Comparison of ENCODE assay signal across 14 cellular contexts in the genomic region with DNA sequence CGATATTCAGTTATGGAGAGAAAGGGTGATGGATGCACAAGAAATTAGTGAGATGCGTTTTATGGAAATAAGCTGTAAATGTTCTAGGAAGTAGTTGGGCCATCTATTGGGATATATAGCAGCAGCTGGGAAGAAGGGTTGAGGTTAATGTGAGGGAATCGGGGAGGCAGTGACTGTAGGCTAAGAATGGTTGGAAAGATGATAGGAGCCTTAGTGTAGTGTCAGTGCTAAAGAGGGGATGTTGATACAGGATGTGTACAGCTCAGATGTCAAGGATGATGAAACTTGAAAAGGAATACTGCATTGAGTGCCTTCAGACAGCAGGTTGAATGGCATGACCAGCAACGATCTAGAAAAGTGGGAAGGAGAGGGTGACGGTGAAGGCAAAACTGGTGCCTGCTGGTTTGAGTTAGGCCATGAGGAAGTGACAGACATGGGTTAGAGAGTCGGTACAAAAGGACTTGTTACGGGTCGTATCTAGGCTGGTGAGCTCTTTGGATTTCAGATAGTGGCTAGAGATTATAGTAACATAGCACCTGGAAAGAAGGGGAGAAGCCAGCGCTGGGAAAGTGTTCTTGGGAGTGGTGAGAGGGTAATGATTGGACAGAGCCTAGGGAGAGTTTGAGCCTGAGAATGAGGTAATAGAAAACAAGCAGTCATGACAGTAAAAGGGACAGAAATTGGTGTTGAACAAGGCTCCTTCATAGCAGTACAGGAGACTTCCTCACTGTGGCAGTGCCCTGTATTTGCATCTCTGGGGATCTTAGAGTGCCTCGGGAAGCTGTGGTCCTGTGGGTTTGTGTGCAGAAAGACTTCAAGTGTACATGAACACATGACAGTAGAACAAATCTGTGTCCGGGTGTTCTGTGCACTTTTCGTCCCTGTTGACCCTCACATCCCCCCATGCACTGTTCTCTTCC. TPM values are rescaled to one million over a fixed set of nuclear protein-coding genes. Genes with fewer than 3 reads are reported as not detected.
DNase-seq lines count a peak whose midpoint lies in the region; ATAC-seq, FAIRE-seq and TF ChIP-seq lines count a peak whose summit lies in the region.
"Had no signal": no experiment of that assay in that cellular context is flagged by ENCODE, and none has a peak within 500 bp of the region (broad histone marks: within the 10 kb centered on the region; RNA-seq: fewer than 3 reads in every experiment).

No MANE protein-coding gene starts in this region.

- H3K4me3 ChIP-seq in HepG2 (replicated peaks in 1 of 3; ENCODE audit: insufficient read depth in 1 of 3, low read depth in 2 of 3, low read length in 3 of 3) (no peak overlapping the region), right lobe of liver (no peak overlapping the region), bronchial epithelial cell (ENCODE audit: low read depth, low read length) (no peak overlapping the region)
- H3K4me3 ChIP-seq: GM23248 had no signal

- 97% methylated on average over 11 of the region's 12 CpGs for WGBS in HepG2 (ENCODE audit: low lambda C conversion rate)
- 95% methylated on average over 10 of the region's 12 CpGs for WGBS in right lobe of liver (ENCODE audit: insufficient coverage, low coverage, low lambda C conversion rate, missing lambda C conversion rate)

- peaks cover 19% of the 10 kb centered on the region for H3K4me1 Mint-ChIP-seq in stimulated activated naive CD8-positive, alpha-beta T cell treated with anti-CD3 and anti-CD28 coated beads, Interleukin-15, amount 100 ng/mL, for 72 hours
- H3K4me1 Mint-ChIP-seq: mesothelial cell of epicardium had no signal

- no peak for ATAC-seq in HepG2
- ATAC-seq in right lobe of liver, result no peak
- ATAC-seq in stimulated activated naive CD8-positive, alpha-beta T cell treated with anti-CD3 and anti-CD28 coated beads, Interleukin-15, amount 100 ng/mL, for 72 hours, result no peak

- TF ChIP-seq POLR2A in HepG2 (IDR thresholded peaks at IDR 0.05; ENCODE audit: insufficient read depth in 1 of 2, low read depth in 2 of 2, low read length in 2 of 2) (peak in 1 of 2 experiments; percentile 8; a peak in 1 of 4 replicates), right lobe of liver (IDR thresholded peaks at IDR 0.05) (no peak)

- H2AFZ ChIP-seq in HepG2 (ENCODE audit: low read length), result no peak overlapping the region
- H2AFZ ChIP-seq: GM23248 had no signal

- BruUV-seq in HepG2 (replicated peaks; lab: Mats Ljungman, UMichigan), result TSS peak; percentile 19

- H3K4me3 Mint-ChIP-seq in stimulated activated naive CD8-positive, alpha-beta T cell treated with anti-CD3 and anti-CD28 coated beads, Interleukin-15, amount 100 ng/mL, for 72 hours, result no peak overlapping the region
- H3K4me3 Mint-ChIP-seq: immature natural killer cell, mesothelial cell of epicardium had no signal

- no peaks in the 10 kb centered on the region for H3K27me3 ChIP-seq in HepG2 (ENCODE audit: control insufficient read depth in 1 of 2, insufficient read depth in 2 of 2, low read length in 2 of 2)
- H3K27me3 ChIP-seq in right lobe of liver, result no peaks in the 10 kb centered on the region
- H3K27me3 ChIP-seq in bronchial epithelial cell (ENCODE audit: control insufficient read depth, insufficient read depth, low read length), result no peaks in the 10 kb centered on the region

- no peaks in the 10 kb centered on the region for H3K9me3 ChIP-seq in HepG2 (ENCODE audit: low read length)
- no peaks in the 10 kb centered on the region for H3K9me3 ChIP-seq in right lobe of liver

- H3K4me1 ChIP-seq in HepG2 (ENCODE audit: insufficient read depth, low read length), result peaks cover 10% of the 10 kb centered on the region
- H3K4me1 ChIP-seq in right lobe of liver, result no peaks in the 10 kb centered on the region

- H3K27me3 Mint-ChIP-seq in stimulated activated naive CD8-positive, alpha-beta T cell treated with anti-CD3 and anti-CD28 coated beads, Interleukin-15, amount 100 ng/mL, for 72 hours, result no peaks in the 10 kb centered on the region

- CTCF ChIA-PET in HepG2 (lab: Yijun Ruan, JAX; ENCODE audit: low intra/inter-chr PET ratio, low total read pairs), result no interaction called here

- TF ChIP-seq CTCF in HepG2 (CRISPR knock-in tag; IDR thresholded peaks at IDR 0.05), result no peak
- no peak for TF ChIP-seq CTCF in right lobe of liver (IDR thresholded peaks at IDR 0.05)
- TF ChIP-seq CTCF in bronchial epithelial cell (IDR thresholded peaks at IDR 0.05; ENCODE audit: insufficient read depth, low read length, severe bottlenecking), result no peak

- no peak overlapping the region for H3K4me2 ChIP-seq in HepG2 (ENCODE audit: low read depth, low read length)

- H3K27ac ChIP-seq in HepG2 (ENCODE audit: extremely low read length, insufficient read depth, low read length) (no peak overlapping the region), right lobe of liver (no peak overlapping the region)
- H3K27ac ChIP-seq: GM23248 had no signal

- H3K79me2 ChIP-seq in HepG2 (ENCODE audit: insufficient read depth, low read length), result no peaks in the 10 kb centered on the region

- H3K36me3 ChIP-seq in HepG2 (replicated peaks in 1 of 2; ENCODE audit: control insufficient read depth in 1 of 2, insufficient read depth in 2 of 2, low read length in 2 of 2), result peaks cover 20 to 53% of the 10 kb centered on the region in 2 experiments; a peak in 4 of 5 replicates
- H3K36me3 ChIP-seq in right lobe of liver, result peaks cover 0 to 50% (median 19%) of the 10 kb centered on the region in 4 donors
- H3K36me3 ChIP-seq in bronchial epithelial cell (ENCODE audit: control insufficient read depth, insufficient read depth, low read length), result peaks cover 36% of the 10 kb centered on the region

- no peak for TF ChIP-seq RAD21 in HepG2 (CRISPR knock-in tag; IDR thresholded peaks at IDR 0.05)

- TF ChIP-seq EP300 in HepG2 (IDR thresholded peaks at IDR 0.05; ENCODE audit: low read depth in 2 of 2, low read length in 2 of 2) (no peak), HepG2 (CRISPR knock-in tag; IDR thresholded peaks at IDR 0.05; ENCODE audit: borderline replicate concordance) (no peak)

- peaks cover 4% of the 10 kb centered on the region for H4K20me1 ChIP-seq in HepG2 (ENCODE audit: insufficient read depth, low read length)

- POLR2A ChIA-PET in HepG2 (lab: Yijun Ruan, JAX), result interaction anchor here (0.6 to 1.3 kb wide), 2 partner anchors 12 to 134 kb away, joined by 3 read pairs; no protein-coding TSS in a partner anchor

- no peak for FAIRE-seq in HepG2 (lab: Jason Lieb, UNC)
- FAIRE-seq in bronchial epithelial cell (lab: Jason Lieb, UNC), result peak; percentile 91
- no peak for FAIRE-seq in frontal cortex (lab: Jason Lieb, UNC)

- no peak overlapping the region for H3K9ac ChIP-seq in HepG2 (ENCODE audit: insufficient read depth, low read depth, low read length)
- H3K9ac ChIP-seq: GM23248 had no signal

- DNase-seq in HepG2 (ENCODE audit: low spot score), result no peak
- DNase-seq in right lobe of liver, result no peak
- DNase-seq in bronchial epithelial cell (ENCODE audit: low read depth), result no peak
- no peak for DNase-seq in stimulated activated naive CD8-positive, alpha-beta T cell treated with anti-CD3 and anti-CD28 coated beads, Interleukin-15, amount 100 ng/mL, for 72 hours
- DNase-seq in frontal cortex (ENCODE audit: low spot score in 2 of 2), result no peak
- no peak for DNase-seq in stimulated activated CD4-positive, alpha-beta T cell treated with anti-CD3 and anti-CD28 coated beads, Interleukin-2, amount 100 ng/mL, for 48 hours
- DNase-seq: anterior cingulate cortex; foreskin melanocyte; GM23248; immature natural killer cell; NCI-H1930; SIG-M5; stimulated activated CD4-positive, alpha-beta T cell treated with anti-CD3 and anti-CD28 coated beads, Interleukin-4, amount 100 ng/mL, for 24 hours had no signal

- intact Hi-C loops in HepG2 (cut with micrococcal nuclease; ENCODE audit: unreplicated experiment), result no loop called here
- intact Hi-C loops in right lobe of liver (cut with DNase I), result no loop called here

- peak overlapping the region; percentile 4 to 35 for H3K27ac Mint-ChIP-seq in stimulated activated naive CD8-positive, alpha-beta T cell treated with anti-CD3 and anti-CD28 coated beads, Interleukin-15, amount 100 ng/mL, for 72 hours
- H3K27ac Mint-ChIP-seq: mesothelial cell of epicardium had no signal

- in situ Hi-C loops in HepG2 (cut with HindIII; ENCODE audit: extremely low pct_ligation_motif_present, low pct_unique_long_range_greater_than_20kb), result no loop called here

- H3K9me3 Mint-ChIP-seq in stimulated activated naive CD8-positive, alpha-beta T cell treated with anti-CD3 and anti-CD28 coated beads, Interleukin-15, amount 100 ng/mL, for 72 hours, result no peaks in the 10 kb centered on the region
- H3K9me3 Mint-ChIP-seq: immature natural killer cell had no signal

RNA-seq across cellular contexts. Expression of a gene that starts 9.6 kb away (rescaled TPM):
- total RNA-seq in HepG2 (2016; rRNA removed; fragmentation: Illumina TruSeq; extraction: Trizol), result 177 and 181 TPM in 2 replicates
- 69.2 and 77.6 TPM in 2 replicates for total RNA-seq in HepG2 (2016; cell fraction: cytosol; rRNA removed; fragmentation: Illumina TruSeq; extraction: Trizol; ENCODE audit: low read depth)
- total RNA-seq in HepG2 (2016; cell fraction: insoluble cytoplasmic fraction; rRNA removed; fragmentation: Illumina TruSeq; extraction: Trizol), result 178 and 182 TPM in 2 replicates
- total RNA-seq in HepG2 (2016; cell fraction: membrane; rRNA removed; fragmentation: Illumina TruSeq; extraction: Trizol), result 116 and 124 TPM in 2 replicates
- 147 and 177 TPM in 2 replicates for total RNA-seq in HepG2 (2016; cell fraction: nucleus; rRNA removed; fragmentation: Illumina TruSeq; extraction: Trizol)
- polyA plus RNA-seq in HepG2 (2011; rRNA removed), result 115 and 167 TPM in 2 replicates
- polyA plus RNA-seq in HepG2 (2011; cell fraction: cytosol; rRNA removed), result 90.1 and 98.7 TPM in 2 replicates
- 450 and 538 TPM in 2 replicates for polyA plus RNA-seq in HepG2 (2011; cell fraction: nucleus; rRNA removed)
- 160 and 209 TPM in 2 replicates for polyA plus RNA-seq in HepG2 (2012)
- polyA plus RNA-seq in HepG2 (2016; cell fraction: cytosol; fragmentation: Illumina TruSeq; extraction: Trizol; ENCODE audit: low read depth), result 68.2 and 75.1 TPM in 2 replicates
- 150 and 162 TPM in 2 replicates for polyA plus RNA-seq in HepG2 (2016; cell fraction: insoluble cytoplasmic fraction; fragmentation: Illumina TruSeq; extraction: Trizol; ENCODE audit: low read depth)
- 87.9 and 114 TPM in 2 replicates for polyA plus RNA-seq in HepG2 (2016; cell fraction: membrane; fragmentation: Illumina TruSeq; extraction: Trizol; ENCODE audit: low read depth)
- 239 and 240 TPM in 2 replicates for polyA plus RNA-seq in HepG2 (2016; cell fraction: nucleus; fragmentation: Illumina TruSeq; extraction: Trizol; ENCODE audit: insufficient read depth, low read depth)
- polyA minus RNA-seq in HepG2 (2011; rRNA and poly(A)+ RNA removed; ENCODE audit: low replicate concordance), result 242 and 269 TPM in 2 replicates
- polyA minus RNA-seq in HepG2 (2011; cell fraction: cytosol; rRNA and poly(A)+ RNA removed), result 76.3 and 117 TPM in 2 replicates
- 213 and 244 TPM in 2 replicates for polyA minus RNA-seq in HepG2 (2011; cell fraction: nucleus; rRNA and poly(A)+ RNA removed)
- 10 to 100 TPM; 53.4 to 66.6 (median 60.4) TPM for total RNA-seq in right lobe of liver
- 374 and 477 TPM in 2 replicates for total RNA-seq in bronchial epithelial cell
- 82.3 TPM for total RNA-seq in frontal cortex

RNA-seq across cellular contexts. Expression of a gene that starts 17.8 kb away (rescaled TPM):
- 0.18 TPM in 1 of 2 replicates, not detected in the other for total RNA-seq in HepG2 (2016; rRNA removed; fragmentation: Illumina TruSeq; extraction: Trizol)
- total RNA-seq in HepG2 (2016; cell fraction: cytosol; rRNA removed; fragmentation: Illumina TruSeq; extraction: Trizol; ENCODE audit: low read depth), result not detected in 2 replicates
- 0.32 TPM in 1 of 2 replicates, not detected in the other for total RNA-seq in HepG2 (2016; cell fraction: insoluble cytoplasmic fraction; rRNA removed; fragmentation: Illumina TruSeq; extraction: Trizol)
- total RNA-seq in HepG2 (2016; cell fraction: membrane; rRNA removed; fragmentation: Illumina TruSeq; extraction: Trizol), result not detected in 2 replicates
- total RNA-seq in HepG2 (2016; cell fraction: nucleus; rRNA removed; fragmentation: Illumina TruSeq; extraction: Trizol), result not detected in 2 replicates
- 0.95 and 1.2 TPM in 2 replicates for polyA plus RNA-seq in HepG2 (2011; rRNA removed)
- polyA plus RNA-seq in HepG2 (2011; cell fraction: cytosol; rRNA removed), result 0.33 and 0.40 TPM in 2 replicates
- 3.1 and 5.5 TPM in 2 replicates for polyA plus RNA-seq in HepG2 (2011; cell fraction: nucleus; rRNA removed)
- polyA plus RNA-seq in HepG2 (2012), result 0.39 and 0.55 TPM in 2 replicates
- polyA plus RNA-seq in HepG2 (2016; cell fraction: cytosol; fragmentation: Illumina TruSeq; extraction: Trizol; ENCODE audit: low read depth), result not detected in 2 replicates
- 0.17 TPM in 1 of 2 replicates, not detected in the other for polyA plus RNA-seq in HepG2 (2016; cell fraction: insoluble cytoplasmic fraction; fragmentation: Illumina TruSeq; extraction: Trizol; ENCODE audit: low read depth)
- 0.15 TPM in 1 of 2 replicates, not detected in the other for polyA plus RNA-seq in HepG2 (2016; cell fraction: membrane; fragmentation: Illumina TruSeq; extraction: Trizol; ENCODE audit: low read depth)
- polyA plus RNA-seq in HepG2 (2016; cell fraction: nucleus; fragmentation: Illumina TruSeq; extraction: Trizol; ENCODE audit: insufficient read depth, low read depth), result 0.51 and 0.87 TPM in 2 replicates
- 0.44 TPM in 1 of 2 replicates, not detected in the other for polyA minus RNA-seq in HepG2 (2011; rRNA and poly(A)+ RNA removed; ENCODE audit: low replicate concordance)
- polyA minus RNA-seq in HepG2 (2011; cell fraction: cytosol; rRNA and poly(A)+ RNA removed), result not detected in 2 replicates
- polyA minus RNA-seq in HepG2 (2011; cell fraction: nucleus; rRNA and poly(A)+ RNA removed), result 0.64 and 1.7 TPM in 2 replicates
- 10 to 100 TPM in 1 of 6 experiments, 1 to 10 TPM in 5; 3.5 to 11.0 (median 6.8) TPM for total RNA-seq in right lobe of liver
- not detected in 2 replicates for total RNA-seq in bronchial epithelial cell
- total RNA-seq in frontal cortex, result 1.2 TPM
- total RNA-seq: mesothelial cell of epicardium had no signal

RNA-seq across cellular contexts. Expression of a gene that starts 22.8 kb away (rescaled TPM):
- total RNA-seq in HepG2 (2016; rRNA removed; fragmentation: Illumina TruSeq; extraction: Trizol) (17.5 and 27.5 TPM in 2 replicates), right lobe of liver (10 to 100 TPM; 11.3 to 26.7 (median 18.7) TPM), bronchial epithelial cell (213 and 231 TPM in 2 replicates), frontal cortex (4.9 TPM)
- 13.2 and 15.7 TPM in 2 replicates for total RNA-seq in HepG2 (2016; cell fraction: cytosol; rRNA removed; fragmentation: Illumina TruSeq; extraction: Trizol; ENCODE audit: low read depth)
- 20.9 and 30.4 TPM in 2 replicates for total RNA-seq in HepG2 (2016; cell fraction: insoluble cytoplasmic fraction; rRNA removed; fragmentation: Illumina TruSeq; extraction: Trizol)
- total RNA-seq in HepG2 (2016; cell fraction: membrane; rRNA removed; fragmentation: Illumina TruSeq; extraction: Trizol), result 15.9 and 19.3 TPM in 2 replicates
- 37.8 and 43.6 TPM in 2 replicates for total RNA-seq in HepG2 (2016; cell fraction: nucleus; rRNA removed; fragmentation: Illumina TruSeq; extraction: Trizol)
- polyA plus RNA-seq in HepG2 (2011; rRNA removed), result 45.2 and 48.7 TPM in 2 replicates
- 22.9 and 23.5 TPM in 2 replicates for polyA plus RNA-seq in HepG2 (2011; cell fraction: cytosol; rRNA removed)
- polyA plus RNA-seq in HepG2 (2011; cell fraction: nucleus; rRNA removed), result 90.1 and 90.7 TPM in 2 replicates
- 29.8 and 51.1 TPM in 2 replicates for polyA plus RNA-seq in HepG2 (2012)
- 8.3 and 8.5 TPM in 2 replicates for polyA plus RNA-seq in HepG2 (2016; cell fraction: cytosol; fragmentation: Illumina TruSeq; extraction: Trizol; ENCODE audit: low read depth)
- 16.7 and 17.7 TPM in 2 replicates for polyA plus RNA-seq in HepG2 (2016; cell fraction: insoluble cytoplasmic fraction; fragmentation: Illumina TruSeq; extraction: Trizol; ENCODE audit: low read depth)
- polyA plus RNA-seq in HepG2 (2016; cell fraction: membrane; fragmentation: Illumina TruSeq; extraction: Trizol; ENCODE audit: low read depth), result 9.9 and 11.5 TPM in 2 replicates
- 85.6 and 93.4 TPM in 2 replicates for polyA plus RNA-seq in HepG2 (2016; cell fraction: nucleus; fragmentation: Illumina TruSeq; extraction: Trizol; ENCODE audit: insufficient read depth, low read depth)
- polyA minus RNA-seq in HepG2 (2011; rRNA and poly(A)+ RNA removed; ENCODE audit: low replicate concordance), result 11.9 and 14.2 TPM in 2 replicates
- polyA minus RNA-seq in HepG2 (2011; cell fraction: cytosol; rRNA and poly(A)+ RNA removed), result 6.3 and 7.4 TPM in 2 replicates
- polyA minus RNA-seq in HepG2 (2011; cell fraction: nucleus; rRNA and poly(A)+ RNA removed), result 43.4 and 45.6 TPM in 2 replicates

RNA-seq across cellular contexts. Expression of a gene that starts 25.1 kb away (rescaled TPM):
- 4.1 and 5.1 TPM in 2 replicates for total RNA-seq in HepG2 (2016; rRNA removed; fragmentation: Illumina TruSeq; extraction: Trizol)
- total RNA-seq in HepG2 (2016; cell fraction: cytosol; rRNA removed; fragmentation: Illumina TruSeq; extraction: Trizol; ENCODE audit: low read depth), result 4.8 and 5.3 TPM in 2 replicates
- 4.0 and 5.3 TPM in 2 replicates for total RNA-seq in HepG2 (2016; cell fraction: insoluble cytoplasmic fraction; rRNA removed; fragmentation: Illumina TruSeq; extraction: Trizol)
- 6.2 and 8.8 TPM in 2 replicates for total RNA-seq in HepG2 (2016; cell fraction: membrane; rRNA removed; fragmentation: Illumina TruSeq; extraction: Trizol)
- 6.5 and 10.2 TPM in 2 replicates for total RNA-seq in HepG2 (2016; cell fraction: nucleus; rRNA removed; fragmentation: Illumina TruSeq; extraction: Trizol)
- polyA plus RNA-seq in HepG2 (2011; rRNA removed), result 5.9 and 6.1 TPM in 2 replicates
- polyA plus RNA-seq in HepG2 (2011; cell fraction: cytosol; rRNA removed), result 1.1 and 1.8 TPM in 2 replicates
- 36.0 and 45.9 TPM in 2 replicates for polyA plus RNA-seq in HepG2 (2011; cell fraction: nucleus; rRNA removed)
- polyA plus RNA-seq in HepG2 (2012), result 22.8 and 22.9 TPM in 2 replicates
- polyA plus RNA-seq in HepG2 (2016; cell fraction: cytosol; fragmentation: Illumina TruSeq; extraction: Trizol; ENCODE audit: low read depth), result 3.4 and 4.1 TPM in 2 replicates
- 15.7 and 15.8 TPM in 2 replicates for polyA plus RNA-seq in HepG2 (2016; cell fraction: insoluble cytoplasmic fraction; fragmentation: Illumina TruSeq; extraction: Trizol; ENCODE audit: low read depth)
- polyA plus RNA-seq in HepG2 (2016; cell fraction: membrane; fragmentation: Illumina TruSeq; extraction: Trizol; ENCODE audit: low read depth), result 16.1 and 18.3 TPM in 2 replicates
- 57.7 and 62.7 TPM in 2 replicates for polyA plus RNA-seq in HepG2 (2016; cell fraction: nucleus; fragmentation: Illumina TruSeq; extraction: Trizol; ENCODE audit: insufficient read depth, low read depth)
- polyA minus RNA-seq in HepG2 (2011; rRNA and poly(A)+ RNA removed; ENCODE audit: low replicate concordance), result 5.7 and 10.6 TPM in 2 replicates
- polyA minus RNA-seq in HepG2 (2011; cell fraction: cytosol; rRNA and poly(A)+ RNA removed), result 5.4 and 10.1 TPM in 2 replicates
- 15.7 and 16.7 TPM in 2 replicates for polyA minus RNA-seq in HepG2 (2011; cell fraction: nucleus; rRNA and poly(A)+ RNA removed)
- total RNA-seq in right lobe of liver, result 10 to 100 TPM in 5 of 6 experiments, 1 to 10 TPM in 1; 7.4 to 61.1 (median 39.3) TPM
- 5.0 and 5.1 TPM in 2 replicates for total RNA-seq in bronchial epithelial cell
- total RNA-seq in frontal cortex, result 1.2 TPM

RNA-seq across cellular contexts. Expression of a gene that starts 37.9 kb away (rescaled TPM):
- total RNA-seq in HepG2 (2016; rRNA removed; fragmentation: Illumina TruSeq; extraction: Trizol), result 0.20 TPM in 1 of 2 replicates, not detected in the other
- total RNA-seq in HepG2 (2016; cell fraction: cytosol; rRNA removed; fragmentation: Illumina TruSeq; extraction: Trizol; ENCODE audit: low read depth), result 0.53 TPM in 1 of 2 replicates, not detected in the other
- not detected in 2 replicates for total RNA-seq in HepG2 (2016; cell fraction: insoluble cytoplasmic fraction; rRNA removed; fragmentation: Illumina TruSeq; extraction: Trizol)
- total RNA-seq in HepG2 (2016; cell fraction: membrane; rRNA removed; fragmentation: Illumina TruSeq; extraction: Trizol), result not detected in 2 replicates
- not detected in 2 replicates for total RNA-seq in HepG2 (2016; cell fraction: nucleus; rRNA removed; fragmentation: Illumina TruSeq; extraction: Trizol)
- 0.09 and 0.27 TPM in 2 replicates for polyA plus RNA-seq in HepG2 (2011; rRNA removed)
- polyA plus RNA-seq in HepG2 (2011; cell fraction: cytosol; rRNA removed), result 0.06 and 0.07 TPM in 2 replicates
- polyA plus RNA-seq in HepG2 (2011; cell fraction: nucleus; rRNA removed), result 0.33 and 0.42 TPM in 2 replicates
- polyA plus RNA-seq in HepG2 (2012), result 0.55 TPM in 1 of 2 replicates, not detected in the other
- polyA plus RNA-seq in HepG2 (2016; cell fraction: cytosol; fragmentation: Illumina TruSeq; extraction: Trizol; ENCODE audit: low read depth), result not detected in 2 replicates
- polyA plus RNA-seq in HepG2 (2016; cell fraction: insoluble cytoplasmic fraction; fragmentation: Illumina TruSeq; extraction: Trizol; ENCODE audit: low read depth), result 0.35 TPM in 1 of 2 replicates, not detected in the other
- polyA plus RNA-seq in HepG2 (2016; cell fraction: membrane; fragmentation: Illumina TruSeq; extraction: Trizol; ENCODE audit: low read depth), result not detected in 2 replicates
- polyA plus RNA-seq in HepG2 (2016; cell fraction: nucleus; fragmentation: Illumina TruSeq; extraction: Trizol; ENCODE audit: insufficient read depth, low read depth), result 0.17 and 0.49 TPM in 2 replicates
- 2.5 TPM in 1 of 2 replicates, not detected in the other for polyA minus RNA-seq in HepG2 (2011; rRNA and poly(A)+ RNA removed; ENCODE audit: low replicate concordance)
- not detected in 2 replicates for polyA minus RNA-seq in HepG2 (2011; cell fraction: cytosol; rRNA and poly(A)+ RNA removed)
- not detected in 2 replicates for polyA minus RNA-seq in HepG2 (2011; cell fraction: nucleus; rRNA and poly(A)+ RNA removed)
- under 1 TPM; 0.16 to 0.74 (median 0.55) TPM for total RNA-seq in right lobe of liver
- total RNA-seq in bronchial epithelial cell, result under 0.01 and 0.26 TPM in 2 replicates
- total RNA-seq in frontal cortex, result under 0.01 TPM
